8 cellular contexts compared by ENCODE assay signal in the genomic region with DNA sequence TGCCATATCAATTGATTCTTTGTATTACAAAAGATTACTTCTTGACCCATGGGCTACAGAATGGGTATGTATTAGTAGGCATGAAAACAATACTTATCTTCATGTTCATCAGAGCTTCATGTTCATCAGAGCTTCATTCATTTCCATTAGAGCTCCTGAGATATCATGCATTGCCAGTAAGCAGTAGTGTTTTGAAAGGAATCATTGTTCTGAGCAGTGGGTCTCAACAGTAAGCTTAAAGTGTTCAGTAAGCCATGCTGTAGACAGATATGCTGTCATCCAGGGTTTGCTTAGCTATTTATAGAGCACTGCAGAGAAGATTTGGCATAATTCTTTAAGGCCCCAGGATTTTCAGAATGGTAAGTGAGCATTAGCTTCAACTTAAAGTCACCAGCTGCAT.
"Had no signal": no experiment of that assay in that cellular context is flagged by ENCODE, and none has a peak within 500 bp of the region (broad histone marks: within the 10 kb centered on the region; RNA-seq: fewer than 3 reads in every experiment).

No MANE protein-coding gene starts in this region.

- H3K4me3 ChIP-seq: GM23338, HAP-1 had no signal

- H3K4me3 Mint-ChIP-seq: GM23338, HFFc6 had no signal

- H3K9me3 ChIP-seq: HAP-1 had no signal

- H2AFZ ChIP-seq: GM23338 had no signal

- H3K4me1 ChIP-seq: HAP-1 had no signal

- H3K27ac ChIP-seq: HL-60 had no signal

- H3K9me3 Mint-ChIP-seq: GM23338, HFFc6 had no signal

- DNase-seq: H7, HFFc6 had no signal

- H3K27me3 Mint-ChIP-seq: IgD-negative memory B cell had no signal

- H3K36me3 Mint-ChIP-seq: IgD-negative memory B cell had no signal

- H3K36me3 ChIP-seq: HAP-1 had no signal

- H3K27ac Mint-ChIP-seq: GM23338, HFFc6, IgD-negative memory B cell had no signal

- ATAC-seq: GM23338, HCT116, HepG2 had no signal

- H3K4me2 ChIP-seq: GM23338 had no signal

- H3K4me1 Mint-ChIP-seq: GM23338, IgD-negative memory B cell had no signal
